ENCODE assay signal across 1 cellular context in the genomic region with DNA sequence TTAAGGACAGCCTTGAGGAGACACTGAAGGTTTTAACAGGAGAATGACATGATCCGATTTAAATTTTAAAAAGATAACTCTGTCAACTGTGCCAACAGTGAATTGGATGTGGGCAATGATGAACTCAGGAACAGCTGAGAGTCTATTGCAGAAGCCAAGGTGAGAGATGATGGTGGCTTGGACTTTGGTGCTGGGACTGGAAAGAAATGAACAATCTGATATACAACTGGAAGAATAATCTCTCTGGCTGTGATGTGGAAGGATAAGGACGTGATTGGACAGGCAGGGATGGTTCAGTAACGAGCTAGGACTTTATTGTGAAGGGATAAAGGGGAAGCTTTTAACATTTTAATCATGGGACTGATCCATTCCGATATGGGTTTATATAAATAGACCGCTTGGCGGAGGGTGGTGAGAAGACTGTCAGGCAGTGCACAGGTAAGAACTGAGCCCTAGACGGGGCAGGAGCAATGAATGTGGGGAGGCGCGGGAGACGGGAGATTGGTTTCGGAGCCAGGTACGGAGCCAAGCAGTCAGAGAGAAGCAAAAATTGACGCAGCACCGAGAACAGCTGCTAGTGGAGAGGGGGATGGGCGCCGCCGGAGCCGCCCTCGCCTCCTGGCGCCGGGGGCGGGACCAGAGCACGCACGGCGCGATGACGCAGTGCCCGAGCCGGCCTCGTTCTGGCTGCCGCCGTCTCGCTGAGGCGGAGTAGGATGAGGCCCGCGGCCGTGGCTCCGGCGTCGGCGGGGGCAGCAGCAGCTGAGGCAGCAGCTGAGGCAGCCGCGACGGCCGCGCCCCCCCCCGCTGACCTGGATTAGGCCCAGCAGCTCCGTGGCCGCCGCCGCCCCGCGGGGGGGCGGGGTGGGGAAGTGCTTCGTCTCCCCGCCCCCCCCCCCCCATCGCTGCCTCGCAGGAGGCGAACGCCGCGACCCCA.
A peak's percentile ranks its signal among the peaks of the same experiment; 100 is the strongest.
TF ChIP-seq lines count a peak whose summit lies in the region.

A gene with protein sequence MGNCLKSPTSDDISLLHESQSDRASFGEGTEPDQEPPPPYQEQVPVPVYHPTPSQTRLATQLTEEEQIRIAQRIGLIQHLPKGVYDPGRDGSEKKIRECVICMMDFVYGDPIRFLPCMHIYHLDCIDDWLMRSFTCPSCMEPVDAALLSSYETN (plus strand): TSS at position 663 of the 937 bp plus-strand sequence. CDS start 484 bp downstream, outside the sequence.

TF ChIP-seq in HCT116, 20 proteins besides CTCF, POLR2A, EP300 and RAD21 (continued from another document):
- TF ChIP-seq, protein P1, sequence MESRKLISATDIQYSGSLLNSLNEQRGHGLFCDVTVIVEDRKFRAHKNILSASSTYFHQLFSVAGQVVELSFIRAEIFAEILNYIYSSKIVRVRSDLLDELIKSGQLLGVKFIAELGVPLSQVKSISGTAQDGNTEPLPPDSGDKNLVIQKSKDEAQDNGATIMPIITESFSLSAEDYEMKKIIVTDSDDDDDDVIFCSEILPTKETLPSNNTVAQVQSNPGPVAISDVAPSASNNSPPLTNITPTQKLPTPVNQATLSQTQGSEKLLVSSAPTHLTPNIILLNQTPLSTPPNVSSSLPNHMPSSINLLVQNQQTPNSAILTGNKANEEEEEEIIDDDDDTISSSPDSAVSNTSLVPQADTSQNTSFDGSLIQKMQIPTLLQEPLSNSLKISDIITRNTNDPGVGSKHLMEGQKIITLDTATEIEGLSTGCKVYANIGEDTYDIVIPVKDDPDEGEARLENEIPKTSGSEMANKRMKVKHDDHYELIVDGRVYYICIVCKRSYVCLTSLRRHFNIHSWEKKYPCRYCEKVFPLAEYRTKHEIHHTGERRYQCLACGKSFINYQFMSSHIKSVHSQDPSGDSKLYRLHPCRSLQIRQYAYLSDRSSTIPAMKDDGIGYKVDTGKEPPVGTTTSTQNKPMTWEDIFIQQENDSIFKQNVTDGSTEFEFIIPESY (IDR thresholded peaks at IDR 0.05; ENCODE audit: extremely low read depth, insufficient replicate concordance, low read length) = no peak
- peak; percentile 30; the same call in 1 of the 2 replicates for TF ChIP-seq SP1 (IDR thresholded peaks at IDR 0.05; ENCODE audit: low read depth)
- TF ChIP-seq MAX (IDR thresholded peaks at IDR 0.05) = peak; percentile 65; the same call in 1 of the 2 replicates
- no peak for TF ChIP-seq ATF3 (IDR thresholded peaks at IDR 0.05)
- TF ChIP-seq EGR1 (IDR thresholded peaks at IDR 0.05; ENCODE audit: low read depth) = peak; percentile 61
- no peak for TF ChIP-seq FOSL1 (IDR thresholded peaks at IDR 0.05; ENCODE audit: low read depth)
- TF ChIP-seq ZFX (IDR thresholded peaks at IDR 0.05) = peak; percentile 80
- TF ChIP-seq SIN3A (IDR thresholded peaks at IDR 0.05; ENCODE audit: low read depth) = peak; percentile 85
- TF ChIP-seq, protein P2, sequence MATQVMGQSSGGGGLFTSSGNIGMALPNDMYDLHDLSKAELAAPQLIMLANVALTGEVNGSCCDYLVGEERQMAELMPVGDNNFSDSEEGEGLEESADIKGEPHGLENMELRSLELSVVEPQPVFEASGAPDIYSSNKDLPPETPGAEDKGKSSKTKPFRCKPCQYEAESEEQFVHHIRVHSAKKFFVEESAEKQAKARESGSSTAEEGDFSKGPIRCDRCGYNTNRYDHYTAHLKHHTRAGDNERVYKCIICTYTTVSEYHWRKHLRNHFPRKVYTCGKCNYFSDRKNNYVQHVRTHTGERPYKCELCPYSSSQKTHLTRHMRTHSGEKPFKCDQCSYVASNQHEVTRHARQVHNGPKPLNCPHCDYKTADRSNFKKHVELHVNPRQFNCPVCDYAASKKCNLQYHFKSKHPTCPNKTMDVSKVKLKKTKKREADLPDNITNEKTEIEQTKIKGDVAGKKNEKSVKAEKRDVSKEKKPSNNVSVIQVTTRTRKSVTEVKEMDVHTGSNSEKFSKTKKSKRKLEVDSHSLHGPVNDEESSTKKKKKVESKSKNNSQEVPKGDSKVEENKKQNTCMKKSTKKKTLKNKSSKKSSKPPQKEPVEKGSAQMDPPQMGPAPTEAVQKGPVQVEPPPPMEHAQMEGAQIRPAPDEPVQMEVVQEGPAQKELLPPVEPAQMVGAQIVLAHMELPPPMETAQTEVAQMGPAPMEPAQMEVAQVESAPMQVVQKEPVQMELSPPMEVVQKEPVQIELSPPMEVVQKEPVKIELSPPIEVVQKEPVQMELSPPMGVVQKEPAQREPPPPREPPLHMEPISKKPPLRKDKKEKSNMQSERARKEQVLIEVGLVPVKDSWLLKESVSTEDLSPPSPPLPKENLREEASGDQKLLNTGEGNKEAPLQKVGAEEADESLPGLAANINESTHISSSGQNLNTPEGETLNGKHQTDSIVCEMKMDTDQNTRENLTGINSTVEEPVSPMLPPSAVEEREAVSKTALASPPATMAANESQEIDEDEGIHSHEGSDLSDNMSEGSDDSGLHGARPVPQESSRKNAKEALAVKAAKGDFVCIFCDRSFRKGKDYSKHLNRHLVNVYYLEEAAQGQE (IDR thresholded peaks at IDR 0.05; ENCODE audit: low read depth) = no peak
- TF ChIP-seq CEBPB (IDR thresholded peaks at IDR 0.05; ENCODE audit: low read depth) = no peak
